In genomic region chr1:33637846-33638440, GRCh38 we compare ENCODE assay signal across 20 cellular contexts.
"Had no signal": no experiment of that assay in that cellular context is flagged by ENCODE, and none has a peak within 500 bp of the region (broad histone marks: within the 10 kb centered on the region; RNA-seq: fewer than 3 reads in every experiment).

No MANE protein-coding gene starts in this region.

- H3K27ac Mint-ChIP-seq: activated naive CD8-positive, alpha-beta T cell treated with anti-CD3 and anti-CD28 coated beads for 36 hours; naive B cell; T-cell had no signal

- H3K4me3 ChIP-seq: thoracic aorta, upper lobe of right lung had no signal

- H3K9me3 ChIP-seq: thoracic aorta, upper lobe of right lung had no signal

- H3K4me3 Mint-ChIP-seq: activated naive CD8-positive, alpha-beta T cell treated with anti-CD3 and anti-CD28 coated beads for 36 hours; activated T-cell treated with anti-CD3 and anti-CD28 coated beads, Interleukin-2, amount 50 U/mL, for 4 hours; T-cell had no signal

- H3K36me3 Mint-ChIP-seq: activated naive CD8-positive, alpha-beta T cell treated with anti-CD3 and anti-CD28 coated beads for 36 hours; naive B cell; T-cell had no signal

- ATAC-seq: activated T-cell treated with anti-CD3 and anti-CD28 coated beads, Interleukin-2, amount 50 U/mL, for 4 hours; left colon; right cardiac atrium; T-cell; upper lobe of right lung had no signal

- H3K36me3 ChIP-seq: thoracic aorta, upper lobe of right lung had no signal

- H3K27ac ChIP-seq: parathyroid adenoma, thoracic aorta, upper lobe of right lung had no signal

- H3K4me1 Mint-ChIP-seq: activated naive CD8-positive, alpha-beta T cell treated with anti-CD3 and anti-CD28 coated beads for 36 hours had no signal

- H3K9me3 Mint-ChIP-seq: activated naive CD8-positive, alpha-beta T cell treated with anti-CD3 and anti-CD28 coated beads for 36 hours; activated T-cell treated with anti-CD3 and anti-CD28 coated beads, Interleukin-2, amount 50 U/mL, for 4 hours; naive B cell; T-cell had no signal

- H3K9ac ChIP-seq: parathyroid adenoma had no signal

- H3K4me1 ChIP-seq: parathyroid adenoma, upper lobe of right lung had no signal

- DNase-seq: activated CD4-positive, alpha-beta T cell treated with anti-CD3 and anti-CD28 coated beads for 1 hour; activated CD4-positive, alpha-beta T cell treated with anti-CD3 and anti-CD28 coated beads, Interleukin-2, amount 50 U/mL, for 1 hour; activated naive CD4-positive, alpha-beta T cell treated with Interleukin-2 at 50 U/mL for 16 hours; activated naive CD8-positive, alpha-beta T cell treated with anti-CD3 and anti-CD28 coated beads for 36 hours; activated T-cell treated with anti-CD3 and anti-CD28 coated beads, Interleukin-2, amount 50 U/mL, for 4 hours; amniotic stem cell; cerebellar nuclear complex; cortex of kidney; head of caudate nucleus; left colon; mesendoderm; naive B cell; nucleus accumbens; right cardiac atrium; stimulated activated CD4-positive, alpha-beta T cell treated with anti-CD3 and anti-CD28 coated beads, Interleukin-4, amount 100 ng/mL, for 24 hours; stimulated activated naive CD4-positive, alpha-beta T cell treated with Interleukin-2 at 50 U/mL for 16 hours; T-cell; upper lobe of right lung had no signal
